In the genomic region with DNA sequence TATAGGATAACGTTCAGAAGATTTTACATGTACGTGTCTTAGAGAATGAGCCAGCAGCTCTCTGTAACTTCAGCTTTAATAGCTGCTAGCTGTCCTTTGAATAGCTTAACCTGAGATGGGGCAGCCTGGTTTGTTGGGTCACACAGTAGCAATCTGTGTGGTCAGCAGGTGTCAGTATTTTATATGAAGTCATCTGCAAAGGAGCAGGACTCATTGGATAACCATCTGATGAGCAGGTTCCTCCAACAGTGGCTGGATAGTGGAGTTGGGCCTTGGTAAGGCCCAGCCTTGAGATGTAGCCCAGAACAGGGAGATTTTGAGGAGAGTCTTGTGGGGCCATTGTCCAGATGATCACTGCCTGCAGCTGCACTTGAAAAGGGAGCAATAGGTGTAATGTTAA, we compare ENCODE assay signal across 1 cellular context.
TF ChIP-seq lines count a peak whose summit lies in the region.

No MANE protein-coding gene starts in this region.

TF ChIP-seq in GM23338, 12 proteins besides CTCF, POLR2A, EP300 and RAD21 (continued from another document):
- TF ChIP-seq, protein P1, sequence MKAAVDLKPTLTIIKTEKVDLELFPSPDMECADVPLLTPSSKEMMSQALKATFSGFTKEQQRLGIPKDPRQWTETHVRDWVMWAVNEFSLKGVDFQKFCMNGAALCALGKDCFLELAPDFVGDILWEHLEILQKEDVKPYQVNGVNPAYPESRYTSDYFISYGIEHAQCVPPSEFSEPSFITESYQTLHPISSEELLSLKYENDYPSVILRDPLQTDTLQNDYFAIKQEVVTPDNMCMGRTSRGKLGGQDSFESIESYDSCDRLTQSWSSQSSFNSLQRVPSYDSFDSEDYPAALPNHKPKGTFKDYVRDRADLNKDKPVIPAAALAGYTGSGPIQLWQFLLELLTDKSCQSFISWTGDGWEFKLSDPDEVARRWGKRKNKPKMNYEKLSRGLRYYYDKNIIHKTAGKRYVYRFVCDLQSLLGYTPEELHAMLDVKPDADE (IDR thresholded peaks at IDR 0.05) = no peak
- TF ChIP-seq ZNF114 (CRISPR knock-in tag; IDR thresholded peaks at IDR 0.05) = no peak
TF ChIP-seq in GM23338: peak in this region for 0.
